12 cellular contexts compared by ENCODE assay signal in genomic region chr22:49972163-49973017, GRCh38. TPM values are rescaled to one million over a fixed set of nuclear protein-coding genes. Genes with fewer than 3 reads are reported as not detected.
DNase-seq lines count a peak whose midpoint lies in the region; ATAC-seq, FAIRE-seq and TF ChIP-seq lines count a peak whose summit lies in the region.
"Had no signal": no experiment of that assay in that cellular context is flagged by ENCODE, and none has a peak within 500 bp of the region (broad histone marks: within the 10 kb centered on the region; RNA-seq: fewer than 3 reads in every experiment).

No MANE protein-coding gene starts in this region.

- peaks cover 34% of the 10 kb centered on the region for H3K4me1 ChIP-seq in A549
- peaks cover 15% of the 10 kb centered on the region for H3K4me1 ChIP-seq in IMR-90 (ENCODE audit: control insufficient read depth, insufficient read depth, low read length)
- H3K4me1 ChIP-seq in H1 (replicated peaks in 1 of 4; ENCODE audit: control insufficient read depth in 3 of 4, insufficient read depth in 4 of 4, low read length in 3 of 4), result peaks cover 0 to 12% (median 6%) of the 10 kb centered on the region in 4 experiments; a peak in 4 of 7 replicates
- peaks cover 12% of the 10 kb centered on the region for H3K4me1 ChIP-seq in osteoblast (ENCODE audit: insufficient read depth, low read length)

- H2BK20ac ChIP-seq in IMR-90 (ENCODE audit: low read depth, low read length) (0 out of 2 replicates have a peak overlapping the region, but pooled peaks have one; percentile 27), H1 (ENCODE audit: low read length) (no peak overlapping the region)

- H3K14ac ChIP-seq in IMR-90 (replicated peaks; ENCODE audit: low read depth, low read length) (peak overlapping the region; percentile 44; the same call in 1 of the 2 replicates), H1 (ENCODE audit: insufficient read length) (no peak overlapping the region)

- H4K91ac ChIP-seq in IMR-90 (ENCODE audit: insufficient read depth, low read depth, low read length), result no peak overlapping the region
- no peak overlapping the region for H4K91ac ChIP-seq in H1 (replicated peaks; ENCODE audit: insufficient read length, low read length)

- H2AK5ac ChIP-seq in IMR-90 (ENCODE audit: low read depth, low read length) (peak overlapping the region; percentile 97; the same call in 1 of the 2 replicates), H1 (ENCODE audit: low read depth, low read length) (peak overlapping the region; percentile 47)

- dilution Hi-C loops in IMR-90 (cut with HindIII; ENCODE audit: low sequenced_read_pairs, unreplicated experiment), result no loop called here

- H3K9ac ChIP-seq in IMR-90 (ENCODE audit: low read depth, low read length) (no peak overlapping the region), H1 (replicated peaks in 1 of 4; ENCODE audit: extremely low read depth in 1 of 4, low read depth in 3 of 4, low read length in 3 of 4) (no peak overlapping the region)

- H2BK5ac ChIP-seq in IMR-90 (ENCODE audit: low read depth, low read length, poor library complexity, severe bottlenecking) (peak overlapping the region; percentile 63), H1 (ENCODE audit: low read depth, low read length) (no peak overlapping the region)

- H3K4me1 Mint-ChIP-seq in T-helper 2 cell treated with Interferon-gamma antibody and Interleukin-4, amounts not matched to agents 5 μg/mL and 100 μg/mL, for 36 hours (ENCODE audit: low read depth), result peaks cover 17% of the 10 kb centered on the region

- H3K4me2 ChIP-seq in A549 (peak overlapping the region; percentile 89), IMR-90 (ENCODE audit: low read depth, low read length) (no peak overlapping the region; the same call in 1 of the 2 replicates), H1 (ENCODE audit: insufficient read depth in 1 of 2, low read depth in 2 of 2, low read length in 2 of 2) (peak overlapping the region in 1 of 2 experiments; percentile 46; a peak in 1 of 4 replicates), osteoblast (ENCODE audit: insufficient read depth, low read length) (no peak overlapping the region)

- no peaks in the 10 kb centered on the region for H3K27me3 Mint-ChIP-seq in T-helper 2 cell treated with Interferon-gamma antibody and Interleukin-4, amounts not matched to agents 5 μg/mL and 100 μg/mL, for 36 hours (ENCODE audit: low read depth)

- H4K8ac ChIP-seq in IMR-90 (ENCODE audit: low read depth in 2 of 2, low read length in 2 of 2) (peak overlapping the region in 1 of 2 experiments; percentile 15; a peak in 2 of 4 replicates), H1 (ENCODE audit: extremely low read depth, insufficient read depth, low read length) (peak overlapping the region; percentile 71)

- POLR2A ChIA-PET in A549 (lab: Yijun Ruan, JAX), result interaction anchor here (0.5 to 2.1 kb wide), 3 partner anchors 11 to 58 kb away, joined by 3 to 13 read pairs (median 3); partner anchors contain the start of gene PIM3
- POLR2A ChIA-PET in IMR-90 (lab: Charles Lee; ENCODE audit: unreplicated experiment), result no interaction called here
- POLR2A ChIA-PET in H1 (lab: Charles Lee; ENCODE audit: partially characterized antibody), result interaction anchor here (0.8 to 1.1 kb wide), 3 partner anchors 9 to 12 kb away, joined by 3 to 6 read pairs (median 4); partner anchors contain the start of gene PIM3

- H2BK15ac ChIP-seq in IMR-90 (ENCODE audit: low read depth, low read length) (peak overlapping the region; percentile 94; the same call in 1 of the 3 replicates), H1 (ENCODE audit: low read length) (peak overlapping the region; percentile 32)

- H2AK9ac ChIP-seq in IMR-90 (replicated peaks; ENCODE audit: low read depth, low read length, poor library complexity), result peak overlapping the region; percentile 96

- H3K36me3 Mint-ChIP-seq in T-helper 2 cell treated with Interferon-gamma antibody and Interleukin-4, amounts not matched to agents 5 μg/mL and 100 μg/mL, for 36 hours (ENCODE audit: low read depth), result no peaks in the 10 kb centered on the region
- H3K36me3 Mint-ChIP-seq: CD8-positive, alpha-beta T cell had no signal

- H3K27ac Mint-ChIP-seq in T-helper 2 cell treated with Interferon-gamma antibody and Interleukin-4, amounts not matched to agents 5 μg/mL and 100 μg/mL, for 36 hours, result no peak overlapping the region
- H3K27ac Mint-ChIP-seq: CD8-positive, alpha-beta T cell had no signal

- H3K9me3 Mint-ChIP-seq in T-helper 2 cell treated with Interferon-gamma antibody and Interleukin-4, amounts not matched to agents 5 μg/mL and 100 μg/mL, for 36 hours, result no peaks in the 10 kb centered on the region
- H3K9me3 Mint-ChIP-seq: CD8-positive, alpha-beta T cell had no signal

- no peak overlapping the region for H2BK120ac ChIP-seq in IMR-90 (ENCODE audit: low read depth, low read length)
- H2BK120ac ChIP-seq in H1 (replicated peaks; ENCODE audit: low read depth, low read length), result no peak overlapping the region

- H3K27me3 ChIP-seq in IMR-90 (ENCODE audit: control insufficient read depth, insufficient read depth, low read length) (no peaks in the 10 kb centered on the region), H1 (replicated peaks in 1 of 4; ENCODE audit: control insufficient read depth in 3 of 4, extremely low read depth in 1 of 4, insufficient read depth in 3 of 4, low read length in 3 of 4) (peaks cover 6 to 33% (median 24%) of the 10 kb centered on the region in 4 experiments), osteoblast (ENCODE audit: insufficient read depth, low read length) (no peaks in the 10 kb centered on the region)

- intact Hi-C loops in IMR-90 (cut with micrococcal nuclease), result loop anchor here (10.0 kb wide), 1 partner anchor 232 kb away; the partner anchor contains the start of gene SELENOO

- no peak overlapping the region for H3K4me3 Mint-ChIP-seq in T-helper 2 cell treated with Interferon-gamma antibody and Interleukin-4, amounts not matched to agents 5 μg/mL and 100 μg/mL, for 36 hours
- H3K4me3 Mint-ChIP-seq: CD8-positive, alpha-beta T cell had no signal

- no peak for TF ChIP-seq CTCF in A549 (IDR thresholded peaks at IDR 0.05)
- TF ChIP-seq CTCF in IMR-90 (conservative IDR thresholded peaks at IDR 0.05; ENCODE audit: low read depth, low read length), result no peak
- TF ChIP-seq CTCF in H1 (IDR thresholded peaks at IDR 0.05; ENCODE audit: control extremely low read depth in 1 of 3, insufficient read depth in 1 of 3, low read depth in 1 of 3, low read length in 3 of 3), result no peak
- no peak for TF ChIP-seq CTCF in osteoblast (IDR thresholded peaks at IDR 0.05; ENCODE audit: extremely low read depth, low read depth, low read length)

- ATAC-seq in A549 (no peak), IMR-90 (ENCODE audit: low read depth) (no peak)
- ATAC-seq: CD8-positive, alpha-beta T cell had no signal

- no peak overlapping the region for H4K5ac ChIP-seq in IMR-90 (ENCODE audit: low read depth, low read length)
- H4K5ac ChIP-seq in H1 (ENCODE audit: insufficient read length, low read depth, low read length), result no peak overlapping the region

- no peak for FAIRE-seq in A549 (lab: Jason Lieb, UNC)
- FAIRE-seq in H1 (lab: Jason Lieb, UNC), result no peak

- peak overlapping the region; percentile 89; the same call in 1 of the 2 replicates for H3K4ac ChIP-seq in IMR-90 (ENCODE audit: low read depth, low read length)
- no peak overlapping the region for H3K4ac ChIP-seq in H1 (replicated peaks; ENCODE audit: insufficient read length, low read depth, low read length)

- CTCF ChIA-PET in A549 (lab: Yijun Ruan, JAX) (no interaction called here), IMR-90 (lab: Yijun Ruan, JAX) (no interaction called here), H1 (lab: Charles Lee; ENCODE audit: partially characterized antibody) (interaction anchor here (0.8 to 1.0 kb wide), 2 partner anchors 22 to 58 kb away, joined by 3 read pairs; no protein-coding TSS in a partner anchor)

- no peak for DNase-seq in A549 (ENCODE audit: low read depth in 1 of 2, low spot score in 1 of 2)
- DNase-seq in IMR-90, result no peak
- DNase-seq in H1 (ENCODE audit: low read depth in 1 of 2, low spot score in 2 of 2), result peak in 1 of 2 experiments; percentile 45
- DNase-seq in osteoblast (ENCODE audit: insufficient read length, low spot score, missing footprints), result peak; percentile 45
- DNase-seq in glomerular visceral epithelial cell (ENCODE audit: extremely low spot score), result no peak
- no peak for DNase-seq in cortex of kidney (lab: John Stamatoyannopoulos, UW)
- no peak for DNase-seq in T-helper 2 cell treated with Interferon-gamma antibody and Interleukin-4, amounts not matched to agents 5 μg/mL and 100 μg/mL, for 36 hours (ENCODE audit: low spot score)
- DNase-seq in amygdala (lab: John Stamatoyannopoulos, UW), result no peak

- TF ChIP-seq EP300 in A549 (IDR thresholded peaks at IDR 0.05), result no peak
- no peak for TF ChIP-seq EP300 in H1 (IDR thresholded peaks at IDR 0.05; ENCODE audit: borderline replicate concordance in 1 of 2, low read depth in 2 of 2, low read length in 2 of 2)

- 85% methylated on average over 14 of the region's 45 CpGs for WGBS in A549 (ENCODE audit: missing lambda C conversion rate)
- WGBS in IMR-90 (ENCODE audit: extremely low coverage in 2 of 2, insufficient read length in 1 of 2), 2 experiments, result 42 to 100% methylated on average over 1 to 18 of the region's 45 CpGs
- WGBS in H1 (ENCODE audit: extremely low coverage in 1 of 2, insufficient coverage in 1 of 2, insufficient read length in 1 of 2, insufficient replicate concordance in 2 of 2, low coverage in 1 of 2, low lambda C conversion rate in 2 of 2, missing lambda C conversion rate in 1 of 2), 2 experiments, result 93 to 100% methylated on average over 1 to 4 of the region's 45 CpGs

- H3K56ac ChIP-seq in IMR-90 (ENCODE audit: extremely low read depth, insufficient read depth, low read length) (no peak overlapping the region), H1 (replicated peaks; ENCODE audit: insufficient read length, low read depth, low read length) (peak overlapping the region; percentile 53)

- H3K27ac ChIP-seq in A549, result peak overlapping the region; percentile 92 to 96
- no peak overlapping the region for H3K27ac ChIP-seq in IMR-90 (ENCODE audit: insufficient read depth, low read length)
- H3K27ac ChIP-seq in H1 (ENCODE audit: low read depth, low read length), result no peak overlapping the region
- no peak overlapping the region for H3K27ac ChIP-seq in osteoblast (ENCODE audit: low read depth, low read length)
- H3K27ac ChIP-seq: epithelial cell of prostate had no signal

- H2AFZ ChIP-seq in IMR-90 (replicated peaks; ENCODE audit: low read length, poor library complexity), result peak overlapping the region; percentile 95
- H2AFZ ChIP-seq in H1 (ENCODE audit: low read length), result no peak overlapping the region
- no peak overlapping the region for H2AFZ ChIP-seq in osteoblast (ENCODE audit: low read length)

- no peak for TF ChIP-seq RAD21 in A549 (conservative IDR thresholded peaks at IDR 0.05 in 1 of 2, IDR thresholded peaks at IDR 0.05 in 1 of 2)
- no peak for TF ChIP-seq RAD21 in IMR-90 (IDR thresholded peaks at IDR 0.05; ENCODE audit: low read length)
- no peak for TF ChIP-seq RAD21 in H1 (IDR thresholded peaks at IDR 0.05 in 1 of 2, conservative IDR thresholded peaks at IDR 0.05 in 1 of 2; ENCODE audit: low read depth in 2 of 2, low read length in 2 of 2)

- no peaks in the 10 kb centered on the region for H3K36me3 ChIP-seq in IMR-90 (ENCODE audit: control insufficient read depth, insufficient read depth, low read length)
- H3K36me3 ChIP-seq in H1 (ENCODE audit: control insufficient read depth in 2 of 4, insufficient read depth in 4 of 4, low read length in 3 of 4), result no peaks in the 10 kb centered on the region; a peak in 1 of 8 replicates
- no peaks in the 10 kb centered on the region for H3K36me3 ChIP-seq in osteoblast (ENCODE audit: insufficient read depth, low read length)

- H3K79me2 ChIP-seq in H1 (ENCODE audit: control insufficient read depth in 1 of 2, insufficient read depth in 2 of 2, low read length in 2 of 2) (no peaks in the 10 kb centered on the region), osteoblast (ENCODE audit: insufficient read depth, low read length) (no peaks in the 10 kb centered on the region)

- peaks cover 12 to 21% of the 10 kb centered on the region in 2 experiments; a peak in 3 of 4 replicates for H3K79me1 ChIP-seq in IMR-90 (ENCODE audit: low read depth in 1 of 2, low read length in 2 of 2)
- peaks cover 6% of the 10 kb centered on the region for H3K79me1 ChIP-seq in H1 (ENCODE audit: low read depth, low read length)

- H3K18ac ChIP-seq in IMR-90 (ENCODE audit: low read depth, low read length), result no peak overlapping the region; the same call in 1 of the 2 replicates
- H3K18ac ChIP-seq in H1 (ENCODE audit: extremely low read depth, low read length), result no peak overlapping the region

- H3K9me3 ChIP-seq in A549 (no peaks in the 10 kb centered on the region), IMR-90 (ENCODE audit: control insufficient read depth, insufficient read depth, low read length) (no peaks in the 10 kb centered on the region), H1 (ENCODE audit: insufficient read depth in 2 of 2, low read depth in 1 of 2, low read length in 1 of 2) (no peaks in the 10 kb centered on the region), osteoblast (ENCODE audit: low read depth, low read length) (no peaks in the 10 kb centered on the region)

- TF ChIP-seq POLR2A in A549 (IDR thresholded peaks at IDR 0.05; ENCODE audit: low read length) (no peak), IMR-90 (IDR thresholded peaks at IDR 0.05; ENCODE audit: low read depth, low read length) (no peak), H1 (IDR thresholded peaks at IDR 0.05; ENCODE audit: control extremely low read depth in 1 of 2, low read depth in 2 of 2, low read length in 2 of 2) (no peak)

- BruUV-seq in IMR-90 (replicated peaks; lab: Mats Ljungman, UMichigan), result no TSS peak

- in situ Hi-C loops in IMR-90 (cut with MboI; ENCODE audit: low sequenced_read_pairs), result no loop called here

- H3K4me3 ChIP-seq in A549, result peak overlapping the region; percentile 52
- H3K4me3 ChIP-seq in IMR-90 (ENCODE audit: insufficient read depth, low read depth, low read length), result no peak overlapping the region; the same call in 1 of the 2 replicates
- peak overlapping the region in 1 of 4 experiments; percentile 60; a peak in 1 of 8 replicates for H3K4me3 ChIP-seq in H1 (ENCODE audit: extremely low read depth in 1 of 4, insufficient read depth in 2 of 4, low read depth in 3 of 4, low read length in 4 of 4)
- H3K4me3 ChIP-seq in osteoblast (ENCODE audit: insufficient read depth, low read length), result no peak overlapping the region

- H3K23ac ChIP-seq in IMR-90 (ENCODE audit: low read depth, low read length) (peak overlapping the region; percentile 70), H1 (ENCODE audit: insufficient read length) (no peak overlapping the region)

- 0 out of 2 replicates have a peak overlapping the region, but pooled peaks have one; percentile 29 for H2BK12ac ChIP-seq in H1 (ENCODE audit: low read depth, low read length)

- H4K20me1 ChIP-seq in IMR-90 (ENCODE audit: insufficient read depth, low read length) (0 out of 2 replicates have a peak, but pooled peaks cover 4% of the 10 kb centered on the region), H1 (replicated peaks in 1 of 2; ENCODE audit: control insufficient read depth in 1 of 2, insufficient read depth in 2 of 2, low read length in 2 of 2) (peaks cover 0 to 15% of the 10 kb centered on the region in 2 experiments), osteoblast (ENCODE audit: insufficient read depth, low read length) (no peaks in the 10 kb centered on the region)

- peaks cover 24% of the 10 kb centered on the region for H3K23me2 ChIP-seq in H1 (ENCODE audit: low read depth, low read length)

- peaks cover 23% of the 10 kb centered on the region for H3K9me1 ChIP-seq in IMR-90 (ENCODE audit: insufficient read depth, low read length)

RNA-seq across cellular contexts. Expression of gene PIM3, which starts 11.8 kb away (rescaled TPM):
- 3.8 and 4.4 TPM in 2 replicates for polyA plus RNA-seq in A549 (2011; rRNA removed)
- polyA plus RNA-seq in A549 (2012; cell fraction: cytosol; rRNA removed), result 17.0 and 25.0 TPM in 2 replicates
- polyA plus RNA-seq in A549 (2012; cell fraction: nucleus; rRNA removed), result 45.2 and 46.5 TPM in 2 replicates
- 10.3 to 11.3 TPM (median 11.2 TPM) in 3 replicates for polyA plus RNA-seq in A549 (2017; fragmentation: RNase III; extraction: RNeasy Plus Mini Kit Qiagen cat#74134 plus additional on column Dnase treatment)
- polyA minus RNA-seq in A549 (2011; rRNA and poly(A)+ RNA removed), result 1.6 and 3.0 TPM in 2 replicates
- total RNA-seq in IMR-90 (2012; rRNA removed), result 8.6 and 10.3 TPM in 2 replicates
- 24.7 and 28.6 TPM in 2 replicates for polyA plus RNA-seq in IMR-90 (2012; rRNA removed)
- polyA plus RNA-seq in IMR-90 (2012; cell fraction: cytosol; rRNA removed), result 31.4 and 45.1 TPM in 2 replicates
- polyA plus RNA-seq in IMR-90 (2012; cell fraction: nucleus; rRNA removed; ENCODE audit: low replicate concordance), result 37.2 and 85.2 TPM in 2 replicates
- 30.0 and 31.2 TPM in 2 replicates for total RNA-seq in H1 (2021; fragmentation: NEBNext Ultra II Directional; extraction: Animal tissue kit (Norgen Biotek cat#: 25700))
- polyA plus RNA-seq in H1 (2011; rRNA removed), result 22.6 and 40.2 TPM in 2 replicates
- 20.5 TPM for polyA plus RNA-seq in H1 (2011; cell fraction: cytosol; rRNA removed)
- 43.4 TPM for polyA plus RNA-seq in H1 (2011; cell fraction: nucleus; rRNA removed)
- polyA plus RNA-seq in H1 (2012, experiment 1 of 2), result 16.0 to 28.8 TPM (median 24.5 TPM) in 4 replicates
- polyA plus RNA-seq in H1 (2012, experiment 2 of 2), result 23.8 TPM
- polyA plus RNA-seq in H1 (2013, experiment 1 of 2), result 20.9 TPM
- polyA plus RNA-seq in H1 (2013, experiment 2 of 2), result 21.1 TPM
- polyA minus RNA-seq in H1 (2011; rRNA and poly(A)+ RNA removed), result 3.8 and 3.9 TPM in 2 replicates
- polyA minus RNA-seq in H1 (2011; cell fraction: cytosol; rRNA and poly(A)+ RNA removed), result 17.7 TPM
- polyA minus RNA-seq in H1 (2011; cell fraction: nucleus; rRNA and poly(A)+ RNA removed), result 20.5 TPM
- 14.4 and 19.9 TPM in 2 replicates for total RNA-seq in osteoblast

RNA-seq across cellular contexts. Expression of gene IL17REL, which starts 40.2 kb away (rescaled TPM):
- 0.03 TPM in 1 of 2 replicates, not detected in the other for polyA plus RNA-seq in A549 (2011; rRNA removed)
- 0.01 TPM in 1 of 2 replicates, not detected in the other for polyA plus RNA-seq in A549 (2012; cell fraction: cytosol; rRNA removed)
- 0.11 and 0.12 TPM in 2 replicates for polyA plus RNA-seq in A549 (2012; cell fraction: nucleus; rRNA removed)
- polyA plus RNA-seq in A549 (2017; fragmentation: RNase III; extraction: RNeasy Plus Mini Kit Qiagen cat#74134 plus additional on column Dnase treatment), result 0.06 to 0.08 TPM (median 0.07 TPM) in 3 replicates
- not detected in 2 replicates for polyA minus RNA-seq in A549 (2011; rRNA and poly(A)+ RNA removed)
- total RNA-seq in IMR-90 (2012; rRNA removed), result not detected in 2 replicates
- not detected in 2 replicates for polyA plus RNA-seq in IMR-90 (2012; rRNA removed)
- polyA plus RNA-seq in IMR-90 (2012; cell fraction: cytosol; rRNA removed), result 0.01 TPM in 1 of 2 replicates, not detected in the other
- 0.04 and 0.05 TPM in 2 replicates for polyA plus RNA-seq in IMR-90 (2012; cell fraction: nucleus; rRNA removed; ENCODE audit: low replicate concordance)
- 0.08 and 0.20 TPM in 2 replicates for total RNA-seq in H1 (2021; fragmentation: NEBNext Ultra II Directional; extraction: Animal tissue kit (Norgen Biotek cat#: 25700))
- 0.15 and 0.17 TPM in 2 replicates for polyA plus RNA-seq in H1 (2011; rRNA removed)
- 0.18 TPM for polyA plus RNA-seq in H1 (2011; cell fraction: cytosol; rRNA removed)
- 0.63 TPM for polyA plus RNA-seq in H1 (2011; cell fraction: nucleus; rRNA removed)
- 0.10 to 0.20 TPM (median 0.13 TPM) in 4 replicates for polyA plus RNA-seq in H1 (2012, experiment 1 of 2)
- polyA plus RNA-seq in H1 (2012, experiment 2 of 2), result not detected
- polyA plus RNA-seq in H1 (2013, experiment 1 of 2), result 0.04 TPM
- 0.02 TPM for polyA plus RNA-seq in H1 (2013, experiment 2 of 2)
- polyA minus RNA-seq in H1 (2011; rRNA and poly(A)+ RNA removed), result 0.06 and 0.12 TPM in 2 replicates
- polyA minus RNA-seq in H1 (2011; cell fraction: cytosol; rRNA and poly(A)+ RNA removed), result 0.29 TPM
- polyA minus RNA-seq in H1 (2011; cell fraction: nucleus; rRNA and poly(A)+ RNA removed), result 0.90 TPM
- not detected in 2 replicates for total RNA-seq in osteoblast
- total RNA-seq: CD8-positive, alpha-beta T cell; M059J; RPMI7951 had no signal

RNA-seq across cellular contexts. Expression of gene CRELD2, which starts 54.0 kb away (rescaled TPM):
- polyA plus RNA-seq in A549 (2011; rRNA removed) (14.4 and 15.1 TPM in 2 replicates), A549 (2017; fragmentation: RNase III; extraction: RNeasy Plus Mini Kit Qiagen cat#74134 plus additional on column Dnase treatment) (18.7 to 20.6 TPM (median 18.7 TPM) in 3 replicates), IMR-90 (2012; rRNA removed) (70.7 and 82.0 TPM in 2 replicates), H1 (2011; rRNA removed) (24.5 and 34.3 TPM in 2 replicates)
- polyA plus RNA-seq in A549 (2012; cell fraction: cytosol; rRNA removed), result 44.0 and 51.4 TPM in 2 replicates
- polyA plus RNA-seq in A549 (2012; cell fraction: nucleus; rRNA removed), result 63.9 and 67.7 TPM in 2 replicates
- polyA minus RNA-seq in A549 (2011; rRNA and poly(A)+ RNA removed), result 3.6 TPM in 2 replicates
- total RNA-seq in IMR-90 (2012; rRNA removed) (36.1 and 36.2 TPM in 2 replicates), osteoblast (28.0 and 31.1 TPM in 2 replicates)
- polyA plus RNA-seq in IMR-90 (2012; cell fraction: cytosol; rRNA removed), result 110 and 153 TPM in 2 replicates
- polyA plus RNA-seq in IMR-90 (2012; cell fraction: nucleus; rRNA removed; ENCODE audit: low replicate concordance), result 79.2 and 119 TPM in 2 replicates
- 36.6 and 39.4 TPM in 2 replicates for total RNA-seq in H1 (2021; fragmentation: NEBNext Ultra II Directional; extraction: Animal tissue kit (Norgen Biotek cat#: 25700))
- polyA plus RNA-seq in H1 (2011; cell fraction: cytosol; rRNA removed), result 35.6 TPM
- polyA plus RNA-seq in H1 (2011; cell fraction: nucleus; rRNA removed), result 52.5 TPM
- 19.3 to 35.8 TPM (median 34.6 TPM) in 4 replicates for polyA plus RNA-seq in H1 (2012, experiment 1 of 2)
- 23.7 TPM for polyA plus RNA-seq in H1 (2012, experiment 2 of 2)
- polyA plus RNA-seq in H1 (2013, experiment 1 of 2), result 24.9 TPM
- 26.3 TPM for polyA plus RNA-seq in H1 (2013, experiment 2 of 2)
- 6.1 and 8.2 TPM in 2 replicates for polyA minus RNA-seq in H1 (2011; rRNA and poly(A)+ RNA removed)
- polyA minus RNA-seq in H1 (2011; cell fraction: cytosol; rRNA and poly(A)+ RNA removed), result 8.7 TPM
- 8.0 TPM for polyA minus RNA-seq in H1 (2011; cell fraction: nucleus; rRNA and poly(A)+ RNA removed)

RNA-seq across cellular contexts. Expression of gene ALG12, which starts 54.2 kb away (rescaled TPM):
- polyA plus RNA-seq in A549 (2011; rRNA removed) (4.4 and 5.2 TPM in 2 replicates), A549 (2017; fragmentation: RNase III; extraction: RNeasy Plus Mini Kit Qiagen cat#74134 plus additional on column Dnase treatment) (6.3 to 9.0 TPM (median 7.7 TPM) in 3 replicates), IMR-90 (2012; rRNA removed) (10.9 and 11.2 TPM in 2 replicates), H1 (2011; rRNA removed) (13.4 and 24.1 TPM in 2 replicates)
- 8.9 and 13.6 TPM in 2 replicates for polyA plus RNA-seq in A549 (2012; cell fraction: cytosol; rRNA removed)
- polyA plus RNA-seq in A549 (2012; cell fraction: nucleus; rRNA removed), result 16.7 and 19.5 TPM in 2 replicates
- polyA minus RNA-seq in A549 (2011; rRNA and poly(A)+ RNA removed), result 5.8 and 8.2 TPM in 2 replicates
- total RNA-seq in IMR-90 (2012; rRNA removed) (5.6 and 7.2 TPM in 2 replicates), osteoblast (18.8 and 20.0 TPM in 2 replicates)
- 18.8 and 22.7 TPM in 2 replicates for polyA plus RNA-seq in IMR-90 (2012; cell fraction: cytosol; rRNA removed)
- polyA plus RNA-seq in IMR-90 (2012; cell fraction: nucleus; rRNA removed; ENCODE audit: low replicate concordance), result 13.5 and 24.8 TPM in 2 replicates
- 22.5 and 25.0 TPM in 2 replicates for total RNA-seq in H1 (2021; fragmentation: NEBNext Ultra II Directional; extraction: Animal tissue kit (Norgen Biotek cat#: 25700))
- polyA plus RNA-seq in H1 (2011; cell fraction: cytosol; rRNA removed), result 16.1 TPM
- polyA plus RNA-seq in H1 (2011; cell fraction: nucleus; rRNA removed), result 28.5 TPM
- polyA plus RNA-seq in H1 (2012, experiment 1 of 2), result 14.6 to 25.7 TPM (median 22.3 TPM) in 4 replicates
- 19.9 TPM for polyA plus RNA-seq in H1 (2012, experiment 2 of 2)
- polyA plus RNA-seq in H1 (2013, experiment 1 of 2), result 23.8 TPM
- polyA plus RNA-seq in H1 (2013, experiment 2 of 2), result 25.7 TPM
- polyA minus RNA-seq in H1 (2011; rRNA and poly(A)+ RNA removed), result 20.3 and 23.2 TPM in 2 replicates
- 11.2 TPM for polyA minus RNA-seq in H1 (2011; cell fraction: cytosol; rRNA and poly(A)+ RNA removed)
- 7.9 TPM for polyA minus RNA-seq in H1 (2011; cell fraction: nucleus; rRNA and poly(A)+ RNA removed)

Comparison
In these comparisons a context has a peak if more than half of its experiments do, and no peak if none do; other contexts are left out.
1. H3K27ac ChIP-seq: peak in A549 (2 of 2); none in IMR-90 (single experiment), H1 (single experiment) and osteoblast (single experiment).